In the genomic region with DNA sequence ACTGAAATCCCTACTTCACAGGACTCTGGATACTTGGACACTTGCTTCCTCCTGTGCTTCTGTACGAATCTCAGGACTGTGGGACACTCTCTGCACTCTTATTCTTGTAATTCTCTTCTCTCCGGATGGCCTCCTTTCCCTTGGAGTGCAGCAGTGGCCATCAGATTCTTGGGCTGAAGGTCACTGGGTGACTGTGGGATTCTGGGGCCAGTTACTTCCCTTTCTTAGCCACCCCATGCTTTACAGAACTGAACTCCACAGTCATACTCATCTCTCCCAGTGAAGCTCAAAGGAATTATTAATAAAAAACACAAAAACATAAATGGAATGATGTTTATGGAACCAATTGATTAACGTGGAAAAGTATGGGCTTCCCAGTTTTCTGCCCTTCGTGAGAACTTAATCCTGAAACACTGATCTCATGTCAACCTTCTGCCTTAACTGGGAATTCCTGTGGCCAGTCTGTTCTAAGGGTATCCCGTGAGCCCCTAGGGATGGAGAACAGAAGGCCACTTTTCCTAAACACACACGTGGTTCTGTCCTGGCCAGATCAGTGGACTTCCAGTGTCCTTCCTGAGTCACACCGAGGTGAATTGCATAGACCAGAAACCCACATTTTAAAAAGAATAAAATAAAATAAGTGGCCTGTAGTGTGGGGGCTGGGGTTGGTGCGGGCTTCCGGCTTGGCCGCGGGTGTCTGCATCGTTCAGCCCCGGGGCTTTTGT, we compare ENCODE assay signal across 9 cellular contexts. TPM values are rescaled to one million over a fixed set of nuclear protein-coding genes. Genes with fewer than 3 reads are reported as not detected.
DNase-seq lines count a peak whose midpoint lies in the region; ATAC-seq and TF ChIP-seq lines count a peak whose summit lies in the region.
"Had no signal": no experiment of that assay in that cellular context is flagged by ENCODE, and none has a peak within 500 bp of the region (broad histone marks: within the 10 kb centered on the region; RNA-seq: fewer than 3 reads in every experiment).

No MANE protein-coding gene starts in this region.

- no peak overlapping the region for H3K27ac ChIP-seq in CD8-positive, alpha-beta T cell (ENCODE audit: low read depth, low read length)
- H3K27ac ChIP-seq in SK-N-MC (no peak overlapping the region), ovary (no peak overlapping the region)
- H3K27ac ChIP-seq: VCaP had no signal

- TF ChIP-seq POLR2A in ovary (IDR thresholded peaks at IDR 0.05), result no peak
- no peak for TF ChIP-seq POLR2A in erythroblast (IDR thresholded peaks at IDR 0.05; ENCODE audit: low read length)

- DNase-seq in CD8-positive, alpha-beta T cell, result no peak
- DNase-seq in SK-N-MC (ENCODE audit: low read depth, low spot score) (no peak), fibroblast of pulmonary artery (ENCODE audit: low read depth) (no peak), ovary (no peak), GDM1 (lab: John Stamatoyannopoulos, UW) (no peak), erythroblast (lab: John Stamatoyannopoulos, UW) (no peak)
- no peak for DNase-seq in effector CD8-positive, alpha-beta T cell (lab: John Stamatoyannopoulos, UW)

- intact Hi-C loops in CD8-positive, alpha-beta T cell (cut with DNase I, micrococcal nuclease), result loop anchor here in 1 of 2 experiments (2.0 kb wide), 1 partner anchor 15 kb away; no protein-coding TSS in a partner anchor
- intact Hi-C loops in ovary (cut with DNase I), result no loop called here

- no peaks in the 10 kb centered on the region for H3K36me3 ChIP-seq in CD8-positive, alpha-beta T cell (ENCODE audit: insufficient read depth, low read length)
- H3K36me3 ChIP-seq in SK-N-MC (ENCODE audit: insufficient read depth, low read length) (no peaks in the 10 kb centered on the region), ovary (no peaks in the 10 kb centered on the region)

- 9 to 16% (median 15%) methylated on average over 13 of the region's 13 CpGs for WGBS in ovary, 3 donors

- TF ChIP-seq CTCF in CD8-positive, alpha-beta T cell (IDR thresholded peaks at IDR 0.05), result no peak
- TF ChIP-seq CTCF in fibroblast of pulmonary artery (IDR thresholded peaks at IDR 0.05; ENCODE audit: low read length, missing control alignments) (no peak), ovary (IDR thresholded peaks at IDR 0.05) (no peak)

- CTCF ChIA-PET in CD8-positive, alpha-beta T cell (lab: Charles Lee), result interaction anchor here (0.6 to 6.0 kb wide), 8 partner anchors 12 to 132 kb away, joined by 3 to 74 read pairs (median 6); no protein-coding TSS in a partner anchor

- no peak overlapping the region for H3K4me3 ChIP-seq in CD8-positive, alpha-beta T cell (ENCODE audit: low read depth, low read length)
- peak overlapping the region; percentile 71 for H3K4me3 ChIP-seq in SK-N-MC
- peak overlapping the region; percentile 53 for H3K4me3 ChIP-seq in fibroblast of pulmonary artery (replicated peaks; ENCODE audit: low read depth, low read length)
- H3K4me3 ChIP-seq in ovary, result peak overlapping the region; percentile 44

- peaks cover 75% of the 10 kb centered on the region for H3K27me3 Mint-ChIP-seq in CD8-positive, alpha-beta T cell (ENCODE audit: low read depth)

- no peaks in the 10 kb centered on the region for H3K9me3 Mint-ChIP-seq in CD8-positive, alpha-beta T cell

- POLR2A ChIA-PET in CD8-positive, alpha-beta T cell (lab: Charles Lee), result interaction anchor here (1.2 to 2.1 kb wide), 5 partner anchors 10 to 77 kb away, joined by 3 to 10 read pairs (median 4); no protein-coding TSS in a partner anchor

- peaks cover 46% of the 10 kb centered on the region for H3K4me1 ChIP-seq in CD8-positive, alpha-beta T cell (ENCODE audit: insufficient read depth, low read length)
- H3K4me1 ChIP-seq in ovary (ENCODE audit: insufficient read depth), result peaks cover 7% of the 10 kb centered on the region

- TF ChIP-seq EP300 in ovary (IDR thresholded peaks at IDR 0.05), result no peak

- no peak overlapping the region for H3K27ac Mint-ChIP-seq in CD8-positive, alpha-beta T cell

- H3K9me3 ChIP-seq in CD8-positive, alpha-beta T cell (ENCODE audit: low read length), result no peaks in the 10 kb centered on the region
- H3K9me3 ChIP-seq in SK-N-MC (ENCODE audit: low read depth, low read length) (no peaks in the 10 kb centered on the region), ovary (no peaks in the 10 kb centered on the region)

- peaks cover 62% of the 10 kb centered on the region for H3K27me3 ChIP-seq in CD8-positive, alpha-beta T cell (ENCODE audit: insufficient read depth, low read length)
- H3K27me3 ChIP-seq in ovary, result peaks cover 9% of the 10 kb centered on the region

- H3K9ac ChIP-seq in SK-N-MC (ENCODE audit: insufficient read length), result no peak overlapping the region

- H3K4me3 Mint-ChIP-seq in CD8-positive, alpha-beta T cell, result peak overlapping the region; percentile 90

- ATAC-seq in CD8-positive, alpha-beta T cell, result no peak
- no peak for ATAC-seq in HG03442 (IDR thresholded peaks at IDR 0.05; ENCODE audit: unreplicated experiment)

- H3K4me1 Mint-ChIP-seq in CD8-positive, alpha-beta T cell (ENCODE audit: low read depth), result peaks cover 48% of the 10 kb centered on the region

- H3K36me3 Mint-ChIP-seq in CD8-positive, alpha-beta T cell, result no peaks in the 10 kb centered on the region

RNA-seq across cellular contexts. Expression of gene HLA-E, which starts 23.6 kb away (rescaled TPM):
- 1,000 to 10,000 TPM; 1,266 to 1,281 TPM for total RNA-seq in CD8-positive, alpha-beta T cell
- total RNA-seq in ovary, result 100 to 1,000 TPM; 181 to 322 (median 238) TPM
- polyA plus RNA-seq in ovary, result 100 to 1,000 TPM; 332 to 614 TPM
